In the genomic region with DNA sequence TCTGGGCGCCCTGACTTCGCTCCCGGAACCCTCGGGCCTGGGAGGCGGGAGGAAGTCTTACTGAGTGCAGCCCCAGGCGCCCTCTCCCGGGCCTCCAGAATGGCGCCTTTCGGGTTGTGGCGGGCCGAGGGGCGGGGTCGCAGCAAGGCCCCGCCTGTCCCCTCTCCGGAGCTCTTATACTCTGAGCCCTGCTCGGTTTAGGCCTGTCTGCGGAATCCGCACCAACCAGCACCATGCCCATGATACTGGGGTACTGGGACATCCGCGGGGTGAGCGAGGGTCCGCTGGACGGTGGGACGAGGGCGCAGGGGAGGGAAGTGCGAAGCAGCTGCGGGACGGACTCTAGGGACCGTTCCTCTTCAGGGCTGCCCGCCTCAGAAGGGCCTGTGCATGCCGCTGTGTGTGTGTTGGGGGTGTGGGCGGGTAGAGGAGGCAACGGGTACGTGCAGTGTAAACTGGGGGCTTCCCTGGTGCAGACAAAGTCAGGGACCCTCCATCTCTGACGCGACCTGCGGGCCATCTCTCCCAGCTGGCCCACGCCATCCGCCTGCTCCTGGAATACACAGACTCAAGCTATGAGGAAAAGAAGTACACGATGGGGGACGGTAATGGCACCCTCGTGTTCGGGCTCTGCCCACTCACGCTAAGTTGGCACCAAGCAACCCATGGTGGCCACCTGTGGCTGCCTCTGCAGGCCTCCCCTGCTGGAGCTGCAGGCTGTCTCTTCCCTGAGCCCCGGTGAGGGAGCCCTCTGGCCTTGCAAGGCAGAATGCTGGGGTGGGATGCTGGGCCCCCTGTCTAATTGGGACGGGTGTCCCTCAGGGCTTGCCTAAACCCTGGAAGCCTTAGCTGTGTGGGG, we compare ENCODE assay signal across 9 cellular contexts. TPM values are rescaled to one million over a fixed set of nuclear protein-coding genes. Genes with fewer than 3 reads are reported as not detected.
DNase-seq lines count a peak whose midpoint lies in the region; ATAC-seq, FAIRE-seq and TF ChIP-seq lines count a peak whose summit lies in the region.
"Had no signal": no experiment of that assay in that cellular context is flagged by ENCODE, and none has a peak within 500 bp of the region (broad histone marks: within the 10 kb centered on the region; RNA-seq: fewer than 3 reads in every experiment).

Gene GSTM1, plus strand, starts transcription at position 177 of the 859 bp plus-strand sequence. Its CDS starts 57 bp downstream, at position 234.

- FAIRE-seq in GM19239 (lab: Jason Lieb, UNC) (peak; percentile 95), astrocyte (lab: Jason Lieb, UNC) (no peak)

- no peaks in the 10 kb centered on the region for H3K27me3 ChIP-seq in astrocyte (ENCODE audit: insufficient read depth, low read length)

- H2AFZ ChIP-seq in astrocyte (ENCODE audit: low read depth, low read length) = peak within 1 kb of the TSS; percentile 100

- intact Hi-C loops in CD14-positive monocyte (cut with micrococcal nuclease) = no loop called here

- no peaks in the 10 kb centered on the region for H3K36me3 ChIP-seq in astrocyte (ENCODE audit: insufficient read depth, low read length)

- DNase-seq in CD14-positive monocyte (ENCODE audit: low spot score) (no peak), GM19239 (ENCODE audit: insufficient read length, low spot score) (peak; percentile 72), astrocyte (ENCODE audit: low read depth) (no peak), cerebellar nuclear complex (lab: John Stamatoyannopoulos, UW) (no peak), NCI-H2029 (lab: John Stamatoyannopoulos, UW) (no peak)
- DNase-seq in natural killer cell treated with Interleukin-12 subunit alpha and Interleukin-12 subunit beta and Interleukin-15 and Interleukin-18, amount 100 ng/mL, for 72 hours (ENCODE audit: low spot score) = no peak

- H3K4me1 ChIP-seq in astrocyte (ENCODE audit: insufficient read depth, low read length) = peaks cover 10% of the 10 kb centered on the region

- peak within 1 kb of the TSS in 1 of 2 donors; percentile 96 for H3K4me3 Mint-ChIP-seq in CD14-positive monocyte
- H3K4me3 Mint-ChIP-seq in astrocyte (ENCODE audit: unreplicated experiment) = no peak within 1 kb of the TSS
- H3K4me3 Mint-ChIP-seq in natural killer cell treated with Interleukin-12 subunit alpha and Interleukin-12 subunit beta and Interleukin-15 and Interleukin-18, amount 100 ng/mL, for 72 hours = peak within 1 kb of the TSS; percentile 90
- H3K4me3 Mint-ChIP-seq: central memory CD8-positive, alpha-beta T cell had no signal

- H4K20me1 ChIP-seq in astrocyte (ENCODE audit: insufficient read depth, low read length) = no peaks in the 10 kb centered on the region

- H3K9me3 Mint-ChIP-seq in CD14-positive monocyte (peaks cover 0 to 11% (median 7%) of the 10 kb centered on the region in 7 donors), astrocyte (ENCODE audit: unreplicated experiment) (no peaks in the 10 kb centered on the region)
- H3K9me3 Mint-ChIP-seq in natural killer cell treated with Interleukin-12 subunit alpha and Interleukin-12 subunit beta and Interleukin-15 and Interleukin-18, amount 100 ng/mL, for 72 hours = no peaks in the 10 kb centered on the region
- H3K9me3 Mint-ChIP-seq: central memory CD8-positive, alpha-beta T cell had no signal

- no peaks in the 10 kb centered on the region for H3K9me3 ChIP-seq in astrocyte (ENCODE audit: insufficient read depth, low read depth, low read length)

- H3K4me1 Mint-ChIP-seq in CD14-positive monocyte = no peaks in the 10 kb centered on the region
- no peaks in the 10 kb centered on the region for H3K4me1 Mint-ChIP-seq in astrocyte (ENCODE audit: low read depth, unreplicated experiment)
- H3K4me1 Mint-ChIP-seq in natural killer cell treated with Interleukin-12 subunit alpha and Interleukin-12 subunit beta and Interleukin-15 and Interleukin-18, amount 100 ng/mL, for 72 hours (ENCODE audit: low read depth in 2 of 2) = peaks cover 0 to 7% of the 10 kb centered on the region in 2 donors
- H3K4me1 Mint-ChIP-seq: central memory CD8-positive, alpha-beta T cell had no signal

- no peaks in the 10 kb centered on the region for H3K79me2 ChIP-seq in astrocyte (ENCODE audit: insufficient read depth, low read length)

- H3K27ac Mint-ChIP-seq in CD14-positive monocyte (peak within 1 kb of the TSS in 5 of 7 donors; percentile 45 to 85 (median 81)), astrocyte (ENCODE audit: unreplicated experiment) (no peak within 1 kb of the TSS)
- H3K27ac Mint-ChIP-seq in natural killer cell treated with Interleukin-12 subunit alpha and Interleukin-12 subunit beta and Interleukin-15 and Interleukin-18, amount 100 ng/mL, for 72 hours = peak within 1 kb of the TSS in 1 of 2 donors; percentile 83

- H3K36me3 Mint-ChIP-seq in CD14-positive monocyte (peaks cover 0 to 8% of the 10 kb centered on the region in 2 donors), astrocyte (ENCODE audit: low read depth, unreplicated experiment) (no peaks in the 10 kb centered on the region)
- peaks cover 6% of the 10 kb centered on the region for H3K36me3 Mint-ChIP-seq in natural killer cell treated with Interleukin-12 subunit alpha and Interleukin-12 subunit beta and Interleukin-15 and Interleukin-18, amount 100 ng/mL, for 72 hours

- TF ChIP-seq CTCF in CD14-positive monocyte (IDR thresholded peaks at IDR 0.05) = no peak
- TF ChIP-seq CTCF in astrocyte (IDR thresholded peaks at IDR 0.05; ENCODE audit: insufficient read depth, low read depth, low read length) = no peak

- TF ChIP-seq POLR2A in GM18505 (IDR thresholded peaks at IDR 0.05; ENCODE audit: borderline replicate concordance, extremely low read depth, insufficient read depth, insufficient read length) = no peak

- H3K9ac ChIP-seq in astrocyte (ENCODE audit: low read length) = peak within 1 kb of the TSS; percentile 90

- ATAC-seq in HG03575 (IDR thresholded peaks at IDR 0.05; ENCODE audit: extremely low read depth, insufficient number of reproducible peaks, low FRiP score, unreplicated experiment) (peak; percentile 64), GM18505 (IDR thresholded peaks at IDR 0.05; ENCODE audit: unreplicated experiment) (no peak)
- peak in 1 of 2 donors; percentile 99 for ATAC-seq in natural killer cell treated with Interleukin-12 subunit alpha and Interleukin-12 subunit beta and Interleukin-15 and Interleukin-18, amount 100 ng/mL, for 72 hours

- H3K4me3 ChIP-seq in astrocyte (ENCODE audit: insufficient read depth, low read depth, low read length) = peak within 1 kb of the TSS; percentile 74

- peak within 1 kb of the TSS; percentile 63 for H3K27ac ChIP-seq in astrocyte (ENCODE audit: low read depth, low read length)

- H3K27me3 Mint-ChIP-seq in CD14-positive monocyte (ENCODE audit: low read depth in 3 of 3) (no peaks in the 10 kb centered on the region), astrocyte (ENCODE audit: low read depth, unreplicated experiment) (no peaks in the 10 kb centered on the region)
- no peaks in the 10 kb centered on the region for H3K27me3 Mint-ChIP-seq in natural killer cell treated with Interleukin-12 subunit alpha and Interleukin-12 subunit beta and Interleukin-15 and Interleukin-18, amount 100 ng/mL, for 72 hours
- H3K27me3 Mint-ChIP-seq: central memory CD8-positive, alpha-beta T cell had no signal

- H3K4me2 ChIP-seq in astrocyte (ENCODE audit: low read length) = peak within 1 kb of the TSS; percentile 99

RNA-seq across cellular contexts. Expression of gene GSTM1, which starts in this region (rescaled TPM):
- polyA plus RNA-seq in CD14-positive monocyte = 10 to 100 TPM; 13.5 to 27.7 TPM
- total RNA-seq in astrocyte = not detected in 2 replicates
- total RNA-seq in natural killer cell treated with Interleukin-12 subunit alpha and Interleukin-12 subunit beta and Interleukin-15 and Interleukin-18, amount 100 ng/mL, for 72 hours = 10 to 100 TPM in 1 of 2 donors, not detected in 1; 43.1 TPM
